23 cellular contexts compared by ENCODE assay signal in genomic region chr4:113312529-113312928, GRCh38.
"Had no signal": no experiment of that assay in that cellular context is flagged by ENCODE, and none has a peak within 500 bp of the region (broad histone marks: within the 10 kb centered on the region; RNA-seq: fewer than 3 reads in every experiment).

No MANE protein-coding gene starts in this region.

- H3K27ac ChIP-seq: HL-60, SJSA1, SK-N-MC had no signal

- H3K27me3 ChIP-seq: MG63, SJSA1 had no signal

- DNase-seq: KBM-7, MG63, NCI-H1092, NCI-H1105 treated with DMSO at 0.1 percent for 48 hours, NCI-H1417 treated with DMSO at 0.1 percent for 48 hours, NCI-H146, NCI-H1694 treated with DMSO at 0.1 percent for 48 hours, NCI-H1930, NCI-H2081, NCI-H2107, NCI-H2227 treated with DMSO at 0.1 percent for 48 hours, NCI-H510A, NCI-H524 treated with DMSO at 0.1 percent for 48 hours, NCI-H69, NCI-H774, Right ventricle myocardium superior, RPMI8226, SIG-M5 had no signal

- H3K36me3 ChIP-seq: MG63, SJSA1 had no signal

- FAIRE-seq: HTR-8/SVneo, RCC 7860 had no signal

- H3K4me1 ChIP-seq: SJSA1 had no signal

- H3K4me3 ChIP-seq: MG63, SJSA1, SK-N-MC had no signal

- H3K9me3 ChIP-seq: MG63, SJSA1 had no signal
